In the genomic region with DNA sequence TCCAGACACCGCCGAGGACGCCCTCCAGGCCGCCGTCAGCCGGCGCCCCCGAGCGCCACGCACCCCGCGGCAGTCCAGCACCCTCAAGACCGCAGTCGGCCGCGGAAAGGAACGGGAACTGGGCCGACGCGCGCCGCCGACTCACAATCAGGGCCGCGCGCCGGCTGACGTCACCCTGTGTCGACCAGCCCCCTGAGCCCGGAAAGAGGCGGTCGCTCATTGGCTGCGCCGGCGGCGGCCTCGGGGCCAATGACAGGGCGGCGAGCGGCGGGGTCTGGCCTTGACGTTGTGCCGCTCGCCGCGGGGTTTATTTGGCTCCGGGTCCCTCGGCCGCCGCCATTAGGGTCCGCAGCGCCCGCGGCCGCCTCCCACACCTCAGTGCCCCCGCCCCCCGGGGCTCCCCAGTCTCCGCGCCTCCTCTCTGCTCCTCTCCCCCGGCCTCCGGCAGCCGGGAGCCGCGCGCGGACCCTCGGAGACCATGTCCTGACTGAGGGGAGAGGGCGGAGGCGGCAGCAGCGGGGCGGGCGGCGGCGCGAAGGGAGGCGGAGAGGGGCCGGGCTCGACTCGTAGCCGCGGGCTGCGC, we compare ENCODE assay signal across 1 cellular context.
A peak's percentile ranks its signal among the peaks of the same experiment; 100 is the strongest.
TF ChIP-seq lines count a peak whose summit lies in the region.

No MANE protein-coding gene starts in this region.

TF ChIP-seq in K562, 482 proteins besides CTCF, POLR2A, EP300 and RAD21 (continued from another document and continues in another):
- TF ChIP-seq, protein P1, sequence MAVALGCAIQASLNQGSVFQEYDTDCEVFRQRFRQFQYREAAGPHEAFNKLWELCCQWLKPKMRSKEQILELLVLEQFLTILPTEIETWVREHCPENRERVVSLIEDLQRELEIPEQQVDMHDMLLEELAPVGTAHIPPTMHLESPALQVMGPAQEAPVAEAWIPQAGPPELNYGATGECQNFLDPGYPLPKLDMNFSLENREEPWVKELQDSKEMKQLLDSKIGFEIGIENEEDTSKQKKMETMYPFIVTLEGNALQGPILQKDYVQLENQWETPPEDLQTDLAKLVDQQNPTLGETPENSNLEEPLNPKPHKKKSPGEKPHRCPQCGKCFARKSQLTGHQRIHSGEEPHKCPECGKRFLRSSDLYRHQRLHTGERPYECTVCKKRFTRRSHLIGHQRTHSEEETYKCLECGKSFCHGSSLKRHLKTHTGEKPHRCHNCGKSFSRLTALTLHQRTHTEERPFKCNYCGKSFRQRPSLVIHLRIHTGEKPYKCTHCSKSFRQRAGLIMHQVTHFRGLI (CRISPR knock-in tag; IDR thresholded peaks at IDR 0.05), result no peak
- TF ChIP-seq ZNF124 (CRISPR knock-in tag; IDR thresholded peaks at IDR 0.05) (no peak), ZBTB17 (CRISPR knock-in tag; IDR thresholded peaks at IDR 0.05) (0 out of 2 replicates have a peak, but pooled peaks have one; percentile 11), AFF1 (IDR thresholded peaks at IDR 0.05; ENCODE audit: low read depth in 1 of 2, partially characterized antibody in 2 of 2) (no peak), HOXB6 (CRISPR knock-in tag; IDR thresholded peaks at IDR 0.05; ENCODE audit: borderline replicate concordance) (no peak), NFIX (CRISPR knock-in tag; IDR thresholded peaks at IDR 0.05; ENCODE audit: low read depth) (no peak), MEIS2 (IDR thresholded peaks at IDR 0.05; ENCODE audit: partially characterized antibody) (no peak), ESRRA (IDR thresholded peaks at IDR 0.05; ENCODE audit: borderline replicate concordance, low read depth) (peak; percentile 48; the same call in 1 of the 2 replicates), HINFP (tag; conservative IDR thresholded peaks at IDR 0.05; ENCODE audit: low read depth) (no peak), ZNF436 (CRISPR knock-in tag; IDR thresholded peaks at IDR 0.05) (no peak), PTBP1 (IDR thresholded peaks at IDR 0.05; ENCODE audit: low read depth, low read length) (no peak), PYGO2 (tag; IDR thresholded peaks at IDR 0.05) (no peak), TBL1XR1 (IDR thresholded peaks at IDR 0.05; ENCODE audit: low read length in 2 of 2) (no peak), CREBBP (IDR thresholded peaks at IDR 0.05; ENCODE audit: low read depth, low read length) (no peak), ZFX (CRISPR knock-in tag; IDR thresholded peaks at IDR 0.05) (peak; percentile 90), SPI1 (IDR thresholded peaks at IDR 0.05; ENCODE audit: borderline replicate concordance, low read depth, low read length) (no peak), ATF1 (CRISPR knock-in tag; IDR thresholded peaks at IDR 0.05) (peak; percentile 70), ATF1 (tag; IDR thresholded peaks at IDR 0.05) (peak; percentile 96), CBX3 (IDR thresholded peaks at IDR 0.05; ENCODE audit: borderline replicate concordance in 1 of 2, low read length in 2 of 2) (no peak), PCBP2 (IDR thresholded peaks at IDR 0.05; ENCODE audit: low read depth, low read length, poor library complexity, severe bottlenecking) (no peak), MLLT1 (IDR thresholded peaks at IDR 0.05) (no peak)
- TF ChIP-seq, protein P2, sequence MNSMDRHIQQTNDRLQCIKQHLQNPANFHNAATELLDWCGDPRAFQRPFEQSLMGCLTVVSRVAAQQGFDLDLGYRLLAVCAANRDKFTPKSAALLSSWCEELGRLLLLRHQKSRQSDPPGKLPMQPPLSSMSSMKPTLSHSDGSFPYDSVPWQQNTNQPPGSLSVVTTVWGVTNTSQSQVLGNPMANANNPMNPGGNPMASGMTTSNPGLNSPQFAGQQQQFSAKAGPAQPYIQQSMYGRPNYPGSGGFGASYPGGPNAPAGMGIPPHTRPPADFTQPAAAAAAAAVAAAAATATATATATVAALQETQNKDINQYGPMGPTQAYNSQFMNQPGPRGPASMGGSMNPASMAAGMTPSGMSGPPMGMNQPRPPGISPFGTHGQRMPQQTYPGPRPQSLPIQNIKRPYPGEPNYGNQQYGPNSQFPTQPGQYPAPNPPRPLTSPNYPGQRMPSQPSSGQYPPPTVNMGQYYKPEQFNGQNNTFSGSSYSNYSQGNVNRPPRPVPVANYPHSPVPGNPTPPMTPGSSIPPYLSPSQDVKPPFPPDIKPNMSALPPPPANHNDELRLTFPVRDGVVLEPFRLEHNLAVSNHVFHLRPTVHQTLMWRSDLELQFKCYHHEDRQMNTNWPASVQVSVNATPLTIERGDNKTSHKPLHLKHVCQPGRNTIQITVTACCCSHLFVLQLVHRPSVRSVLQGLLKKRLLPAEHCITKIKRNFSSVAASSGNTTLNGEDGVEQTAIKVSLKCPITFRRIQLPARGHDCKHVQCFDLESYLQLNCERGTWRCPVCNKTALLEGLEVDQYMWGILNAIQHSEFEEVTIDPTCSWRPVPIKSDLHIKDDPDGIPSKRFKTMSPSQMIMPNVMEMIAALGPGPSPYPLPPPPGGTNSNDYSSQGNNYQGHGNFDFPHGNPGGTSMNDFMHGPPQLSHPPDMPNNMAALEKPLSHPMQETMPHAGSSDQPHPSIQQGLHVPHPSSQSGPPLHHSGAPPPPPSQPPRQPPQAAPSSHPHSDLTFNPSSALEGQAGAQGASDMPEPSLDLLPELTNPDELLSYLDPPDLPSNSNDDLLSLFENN (IDR thresholded peaks at IDR 0.05; ENCODE audit: low read depth in 2 of 2, low read length in 2 of 2), result no peak
- TF ChIP-seq, protein P3, sequence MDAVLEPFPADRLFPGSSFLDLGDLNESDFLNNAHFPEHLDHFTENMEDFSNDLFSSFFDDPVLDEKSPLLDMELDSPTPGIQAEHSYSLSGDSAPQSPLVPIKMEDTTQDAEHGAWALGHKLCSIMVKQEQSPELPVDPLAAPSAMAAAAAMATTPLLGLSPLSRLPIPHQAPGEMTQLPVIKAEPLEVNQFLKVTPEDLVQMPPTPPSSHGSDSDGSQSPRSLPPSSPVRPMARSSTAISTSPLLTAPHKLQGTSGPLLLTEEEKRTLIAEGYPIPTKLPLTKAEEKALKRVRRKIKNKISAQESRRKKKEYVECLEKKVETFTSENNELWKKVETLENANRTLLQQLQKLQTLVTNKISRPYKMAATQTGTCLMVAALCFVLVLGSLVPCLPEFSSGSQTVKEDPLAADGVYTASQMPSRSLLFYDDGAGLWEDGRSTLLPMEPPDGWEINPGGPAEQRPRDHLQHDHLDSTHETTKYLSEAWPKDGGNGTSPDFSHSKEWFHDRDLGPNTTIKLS (IDR thresholded peaks at IDR 0.05; ENCODE audit: borderline replicate concordance, low read depth), result peak; percentile 77; the same call in 1 of the 2 replicates
- TF ChIP-seq, protein P4, sequence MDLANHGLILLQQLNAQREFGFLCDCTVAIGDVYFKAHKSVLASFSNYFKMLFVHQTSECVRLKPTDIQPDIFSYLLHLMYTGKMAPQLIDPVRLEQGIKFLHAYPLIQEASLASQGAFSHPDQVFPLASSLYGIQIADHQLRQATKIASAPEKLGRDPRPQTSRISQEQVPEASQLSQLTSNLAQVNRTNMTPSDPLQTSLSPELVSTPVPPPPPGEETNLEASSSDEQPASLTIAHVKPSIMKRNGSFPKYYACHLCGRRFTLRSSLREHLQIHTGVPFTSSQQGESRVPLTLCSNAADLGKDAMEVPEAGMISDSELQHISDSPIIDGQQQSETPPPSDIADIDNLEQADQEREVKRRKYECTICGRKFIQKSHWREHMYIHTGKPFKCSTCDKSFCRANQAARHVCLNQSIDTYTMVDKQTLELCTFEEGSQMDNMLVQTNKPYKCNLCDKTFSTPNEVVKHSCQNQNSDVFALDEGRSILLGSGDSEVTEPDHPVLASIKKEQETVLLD (IDR thresholded peaks at IDR 0.05), result no peak
